ENCODE assay signal across 22 cellular contexts in the genomic region with DNA sequence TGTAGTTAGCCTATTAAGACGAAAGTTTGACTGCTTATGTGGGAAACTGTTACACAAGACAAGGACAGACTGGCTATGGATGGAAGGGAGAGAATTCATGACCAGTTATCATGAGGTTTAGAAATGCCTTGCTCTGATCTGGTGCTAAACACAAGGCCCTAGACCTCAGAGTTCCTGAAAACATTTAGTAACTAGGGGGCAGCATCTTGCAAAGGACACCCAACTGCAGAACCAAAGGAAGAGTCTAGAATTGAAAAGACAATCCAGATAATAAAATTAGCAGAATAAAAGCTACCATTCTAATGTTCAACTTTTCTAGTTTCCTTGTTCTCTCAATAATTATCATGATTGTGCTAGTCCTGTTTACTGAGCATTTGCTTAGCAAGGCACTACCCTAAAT.
"Had no signal": no experiment of that assay in that cellular context is flagged by ENCODE, and none has a peak within 500 bp of the region (broad histone marks: within the 10 kb centered on the region; RNA-seq: fewer than 3 reads in every experiment).

No MANE protein-coding gene starts in this region.

- ATAC-seq: esophagus mucosa, gastroesophageal sphincter, lower lobe of right lung, T-helper 17 cell, upper lobe of right lung had no signal

- H3K27ac ChIP-seq: brain microvascular endothelial cell, coronary artery, gastroesophageal sphincter, lower lobe of right lung, upper lobe of right lung, VCaP had no signal

- H3K36me3 ChIP-seq: brain microvascular endothelial cell, gastroesophageal sphincter, lower lobe of right lung, upper lobe of right lung had no signal

- H3K27me3 ChIP-seq: brain microvascular endothelial cell, gastroesophageal sphincter, upper lobe of right lung had no signal

- H3K4me3 ChIP-seq: coronary artery, gastroesophageal sphincter, lower lobe of right lung, upper lobe of right lung had no signal

- H3K4me1 ChIP-seq: gastroesophageal sphincter, lower lobe of right lung, upper lobe of right lung had no signal

- DNase-seq: activated CD4-positive, alpha-beta T cell treated with anti-CD3 and anti-CD28 coated beads for 1 hour; activated CD8-positive, alpha-beta memory T cell treated with anti-CD3 and anti-CD28 coated beads for 24 hours; activated CD8-positive, alpha-beta memory T cell treated with anti-CD3 and anti-CD28 coated beads, Interleukin-2, amount 50 U/mL, for 48 hours; activated effector memory CD4-positive, alpha-beta T cell treated with Interleukin-2 at 50 U/mL for 16 hours; activated naive CD4-positive, alpha-beta T cell treated with anti-CD3 and anti-CD28 coated beads, Interleukin-2, amount 50 U/mL, for 16 hours; activated T-cell treated with anti-CD3 and anti-CD28 coated beads, Interleukin-2, amount 50 U/mL, for 48 hours; aorta; brain microvascular endothelial cell; effector CD4-positive, alpha-beta T cell; islet precursor cell; lower lobe of right lung; nephron progenitor cell; occipital lobe; retina; stimulated activated CD8-positive, alpha-beta memory T cell treated with anti-CD3 and anti-CD28 coated beads, Interleukin-4, amount 100 ng/mL, for 48 hours; stimulated activated naive CD4-positive, alpha-beta T cell; T-helper 17 cell; upper lobe of right lung had no signal

- H3K9me3 ChIP-seq: gastroesophageal sphincter, lower lobe of right lung, upper lobe of right lung had no signal
